Comparison of ENCODE assay signal across 13 cellular contexts in genomic region chr10:124224331-124225028, GRCh38.
DNase-seq lines count a peak whose midpoint lies in the region; ATAC-seq lines count a peak whose summit lies in the region.
"Had no signal": no experiment of that assay in that cellular context is flagged by ENCODE, and none has a peak within 500 bp of the region (broad histone marks: within the 10 kb centered on the region; RNA-seq: fewer than 3 reads in every experiment).

No MANE protein-coding gene starts in this region.

- peak; percentile 9 to 10 for ATAC-seq in activated CD4-positive, CD25-positive, alpha-beta regulatory T cell treated with anti-CD3 and anti-CD28 coated beads, Interleukin-2, amount 50 U/mL, for 24 hours
- ATAC-seq in HG03521 (IDR thresholded peaks at IDR 0.05; ENCODE audit: unreplicated experiment), result no peak
- no peak for ATAC-seq in HG02970 (IDR thresholded peaks at IDR 0.05; ENCODE audit: low FRiP score, unreplicated experiment)
- no peak for ATAC-seq in HG02642 (IDR thresholded peaks at IDR 0.05; ENCODE audit: poor library complexity, unreplicated experiment)

- no peak for DNase-seq in activated CD4-positive, CD25-positive, alpha-beta regulatory T cell treated with anti-CD3 and anti-CD28 coated beads, Interleukin-2, amount 50 U/mL, for 72 hours
- peak; percentile 76 for DNase-seq in astrocyte of the hippocampus (ENCODE audit: low read depth, low spot score)
- peak; percentile 27 for DNase-seq in medulla oblongata (ENCODE audit: extremely low spot score)
- peak; percentile 30 for DNase-seq in superior temporal gyrus (ENCODE audit: extremely low spot score)
- DNase-seq: activated naive CD4-positive, alpha-beta T cell; IMR-90; NCI-H1105 treated with DMSO at 0.1 percent for 48 hours; NCI-H345; stimulated activated CD8-positive, alpha-beta memory T cell treated with anti-CD3 and anti-CD28 coated beads, Interleukin-4, amount 100 ng/mL, for 48 hours had no signal

Comparison
In these comparisons a context has a peak if more than half of its experiments do, and no peak if none do; other contexts are left out.
1. ATAC-seq: peak in activated CD4-positive, CD25-positive, alpha-beta regulatory T cell treated with anti-CD3 and anti-CD28 coated beads, Interleukin-2, amount 50 U/mL, for 24 hours (2 of 2); none in HG03521 (single experiment), HG02970 (single experiment) and HG02642 (single experiment).